ENCODE assay signal across 7 cellular contexts in the genomic region with DNA sequence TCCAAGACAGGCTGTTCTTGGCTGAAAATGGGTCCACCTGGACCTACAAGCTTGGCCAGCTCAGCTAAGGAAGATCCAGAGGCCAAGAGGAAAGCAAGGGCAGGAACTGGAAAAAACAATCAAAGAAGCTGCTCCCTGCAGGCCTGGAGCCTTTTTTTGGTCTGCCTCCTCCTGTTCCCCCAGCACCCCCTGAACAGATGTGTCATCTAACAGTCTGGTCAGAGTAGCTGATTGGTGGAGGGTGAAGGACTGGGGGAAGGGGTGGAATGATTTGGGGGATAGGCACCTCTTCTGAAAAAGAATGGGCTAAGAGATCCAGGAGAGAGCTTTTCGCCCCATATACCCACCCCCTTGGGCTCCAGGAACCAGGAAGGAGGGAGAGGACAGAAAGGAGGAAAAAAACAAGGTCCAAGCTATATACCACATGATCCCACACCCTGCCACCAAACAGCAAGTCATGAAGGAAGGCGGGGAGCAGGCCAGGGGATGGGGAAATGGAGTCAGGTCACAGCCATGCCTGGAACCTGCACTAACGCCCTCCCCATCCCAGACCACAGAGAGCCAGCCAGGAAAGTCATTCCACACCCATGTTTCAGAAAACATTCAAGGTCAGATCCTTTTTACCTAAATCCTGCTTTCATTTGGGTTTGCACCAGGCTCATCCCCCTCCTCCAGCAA. TPM values are rescaled to one million over a fixed set of nuclear protein-coding genes. Genes with fewer than 3 reads are reported as not detected.
DNase-seq lines count a peak whose midpoint lies in the region; ATAC-seq and TF ChIP-seq lines count a peak whose summit lies in the region.

No MANE protein-coding gene starts in this region.

- H3K27me3 ChIP-seq in HAP-1 (ENCODE audit: low read depth), result no peaks in the 10 kb centered on the region
- no peaks in the 10 kb centered on the region for H3K27me3 ChIP-seq in skeletal muscle satellite cell (ENCODE audit: control insufficient read depth, insufficient read depth, low read length)
- H3K27me3 ChIP-seq in testis, result no peaks in the 10 kb centered on the region

- intact Hi-C loops in activated CD4-positive, alpha-beta memory T cell treated with anti-CD3 and anti-CD28 coated beads for 36 hours (cut with micrococcal nuclease), result no loop called here
- intact Hi-C loops in testis (cut with DNase I; ENCODE audit: low total_unique reads), result no loop called here

- H3K4me3 Mint-ChIP-seq in activated CD4-positive, alpha-beta memory T cell treated with anti-CD3 and anti-CD28 coated beads for 36 hours, result peak overlapping the region; percentile 81

- peaks cover 27% of the 10 kb centered on the region for H3K4me1 Mint-ChIP-seq in activated CD4-positive, alpha-beta memory T cell treated with anti-CD3 and anti-CD28 coated beads for 36 hours (ENCODE audit: low read depth)

- peak overlapping the region; percentile 82 for H3K4me3 ChIP-seq in HAP-1
- peak overlapping the region; percentile 89 for H3K4me3 ChIP-seq in skeletal muscle satellite cell (ENCODE audit: low read length)
- no peak overlapping the region for H3K4me3 ChIP-seq in testis

- POLR2A ChIA-PET in activated CD4-positive, alpha-beta memory T cell treated with anti-CD3 and anti-CD28 coated beads for 36 hours (lab: Charles Lee), result no interaction called here

- no peak for TF ChIP-seq POLR2A in testis (IDR thresholded peaks at IDR 0.05)

- no peak for ATAC-seq in GM18861 (IDR thresholded peaks at IDR 0.05; ENCODE audit: unreplicated experiment)

- no peak overlapping the region for H3K27ac Mint-ChIP-seq in activated CD4-positive, alpha-beta memory T cell treated with anti-CD3 and anti-CD28 coated beads for 36 hours

- in situ Hi-C loops in HAP-1 (cut with MboI; ENCODE audit: low sequenced_read_pairs), result no loop called here

- CTCF ChIA-PET in activated CD4-positive, alpha-beta memory T cell treated with anti-CD3 and anti-CD28 coated beads for 36 hours (lab: Charles Lee), result interaction anchor here (1.1 to 3.8 kb wide), 3 partner anchors 24 to 217 kb away, joined by 3 to 21 read pairs (median 16); no protein-coding TSS in a partner anchor

- H3K9me3 ChIP-seq in HAP-1, result peaks cover 5% of the 10 kb centered on the region
- no peaks in the 10 kb centered on the region for H3K9me3 ChIP-seq in skeletal muscle satellite cell (replicated peaks; ENCODE audit: low read length)
- no peaks in the 10 kb centered on the region for H3K9me3 ChIP-seq in testis

- peak overlapping the region; percentile 94 for H3K9ac ChIP-seq in skeletal muscle satellite cell (ENCODE audit: low read depth, low read length)

- WGBS in testis, 2 donors, result 69 to 74% methylated on average over 3 of the region's 3 CpGs

- no peaks in the 10 kb centered on the region for H3K36me3 Mint-ChIP-seq in activated CD4-positive, alpha-beta memory T cell treated with anti-CD3 and anti-CD28 coated beads for 36 hours

- H3K4me1 ChIP-seq in HAP-1 (peaks cover 12% of the 10 kb centered on the region), skeletal muscle satellite cell (ENCODE audit: control insufficient read depth, insufficient read depth, low read length) (peaks cover 54% of the 10 kb centered on the region), testis (peaks cover 20% of the 10 kb centered on the region)

- peak overlapping the region; percentile 96 for H3K4me2 ChIP-seq in skeletal muscle satellite cell (ENCODE audit: low read length)

- no peak for TF ChIP-seq CTCF in testis (IDR thresholded peaks at IDR 0.05)

- H3K36me3 ChIP-seq in HAP-1 (replicated peaks), result no peaks in the 10 kb centered on the region
- no peaks in the 10 kb centered on the region for H3K36me3 ChIP-seq in skeletal muscle satellite cell (ENCODE audit: insufficient read depth, low read length)
- no peaks in the 10 kb centered on the region for H3K36me3 ChIP-seq in testis (ENCODE audit: low read depth, missing control alignments)

- no peak for DNase-seq in HAP-1 (ENCODE audit: low spot score in 2 of 2)
- DNase-seq in activated CD4-positive, alpha-beta memory T cell treated with anti-CD3 and anti-CD28 coated beads for 36 hours, result no peak
- peak; percentile 68 for DNase-seq in hepatic stellate cell (ENCODE audit: low spot score)
- DNase-seq in testis, result no peak
- no peak for DNase-seq in cortex of kidney (lab: John Stamatoyannopoulos, UW)

- no peaks in the 10 kb centered on the region for H3K27me3 Mint-ChIP-seq in activated CD4-positive, alpha-beta memory T cell treated with anti-CD3 and anti-CD28 coated beads for 36 hours

- no peak overlapping the region for H3K27ac ChIP-seq in testis

- H3K9me3 Mint-ChIP-seq in activated CD4-positive, alpha-beta memory T cell treated with anti-CD3 and anti-CD28 coated beads for 36 hours, result no peaks in the 10 kb centered on the region

RNA-seq across cellular contexts. Expression of a gene that starts 2.0 kb away (rescaled TPM):
- total RNA-seq in activated CD4-positive, alpha-beta memory T cell treated with anti-CD3 and anti-CD28 coated beads for 36 hours, result 10 to 100 TPM; 11.1 to 11.2 TPM
- 37.3 and 47.6 TPM in 2 replicates for total RNA-seq in skeletal muscle satellite cell (2012; rRNA removed)
- total RNA-seq in testis, result 100 to 1,000 TPM; 108 to 168 TPM
- polyA plus RNA-seq in testis (ENCODE audit: insufficient read depth, low read depth, low replicate concordance), result 332 TPM

RNA-seq across cellular contexts. Expression of a gene that starts 39.2 kb away (rescaled TPM):
- total RNA-seq in activated CD4-positive, alpha-beta memory T cell treated with anti-CD3 and anti-CD28 coated beads for 36 hours, result 1 to 10 TPM; 4.5 to 7.6 TPM
- total RNA-seq in skeletal muscle satellite cell (2012; rRNA removed), result 5.6 and 7.4 TPM in 2 replicates
- 10 to 100 TPM; 25.4 to 32.2 TPM for total RNA-seq in testis
- polyA plus RNA-seq in testis (ENCODE audit: insufficient read depth, low read depth, low replicate concordance), result 24.0 TPM

Comparison
In these comparisons a context has a peak if more than half of its experiments do, and no peak if none do; other contexts are left out.
1. H3K4me3 ChIP-seq: peak in HAP-1 (single experiment) and skeletal muscle satellite cell (single experiment); none in testis (0 of 2).
2. RNA of a gene that starts 2.0 kb away (total RNA-seq): 108 to 168 TPM in testis; 11.1 to 11.2 TPM in activated CD4-positive, alpha-beta memory T cell treated with anti-CD3 and anti-CD28 coated beads for 36 hours; every median in the first group is over 4 times any median in the second.